27 cellular contexts compared by ENCODE assay signal in genomic region chr11:87076260-87076783, GRCh38.
"Had no signal": no experiment of that assay in that cellular context is flagged by ENCODE, and none has a peak within 500 bp of the region (broad histone marks: within the 10 kb centered on the region; RNA-seq: fewer than 3 reads in every experiment).

No MANE protein-coding gene starts in this region.

- ATAC-seq: foreskin keratinocyte; gastroesophageal sphincter; heart left ventricle; left colon; left ventricle myocardium superior; lower lobe of right lung; right cardiac atrium; stimulated activated naive B cell treated with anti-CD40 and anti-IgM and Interleukin-4, amounts not matched to agents 10 μg/mL and 1 μg/mL and 100 μg/mL, for 72 hours had no signal

- H3K27ac ChIP-seq: coronary artery, esophagus muscularis mucosa, foreskin keratinocyte, gastroesophageal sphincter, heart left ventricle, lower lobe of right lung, ovary, psoas muscle, skin epidermis, spleen, stomach, testis, tibial artery had no signal

- H3K27ac Mint-ChIP-seq: type B pancreatic cell had no signal

- H3K27me3 ChIP-seq: esophagus muscularis mucosa, foreskin keratinocyte, gastroesophageal sphincter, heart left ventricle, ovary, spleen, stomach, testis, tibial artery had no signal

- H3K9me3 ChIP-seq: lower lobe of right lung, ovary, psoas muscle, stomach, testis had no signal

- H3K4me1 Mint-ChIP-seq: nephron progenitor cell had no signal

- H3K4me1 ChIP-seq: esophagus muscularis mucosa, foreskin keratinocyte, gastroesophageal sphincter, psoas muscle, stomach, testis, tibial artery had no signal

- H3K9me3 Mint-ChIP-seq: nephron progenitor cell, type B pancreatic cell had no signal

- H3K4me3 ChIP-seq: coronary artery, esophagus muscularis mucosa, gastroesophageal sphincter, heart left ventricle, lower lobe of right lung, ovary, psoas muscle, skin epidermis, spleen, stomach, testis, tibial artery had no signal

- H3K36me3 ChIP-seq: ovary had no signal

- H3K4me3 Mint-ChIP-seq: nephron progenitor cell; stimulated activated naive B cell treated with anti-CD40 and anti-IgM and Interleukin-4, amounts not matched to agents 10 μg/mL and 1 μg/mL and 100 μg/mL, for 72 hours; type B pancreatic cell had no signal

- DNase-seq: dermis blood vessel endothelial cell; effector memory CD4-positive, alpha-beta T cell; foreskin keratinocyte; heart left ventricle; hippocampal formation; islet precursor cell; kidney glomerular epithelial cell; left colon; left ventricle myocardium superior; lower lobe of right lung; nephron progenitor cell; occipital lobe; ovary; posterior cingulate gyrus; psoas muscle; right cardiac atrium; spleen; stimulated activated CD4-positive, alpha-beta T cell treated with anti-CD3 and anti-CD28 coated beads, Interleukin-4, amount 100 ng/mL, for 4 hours; stimulated activated naive B cell treated with anti-CD40 and anti-IgM and Interleukin-4, amounts not matched to agents 10 μg/mL and 1 μg/mL and 100 μg/mL, for 72 hours; stomach; testis; tibial artery had no signal

- H3K27me3 Mint-ChIP-seq: stimulated activated naive B cell treated with anti-CD40 and anti-IgM and Interleukin-4, amounts not matched to agents 10 μg/mL and 1 μg/mL and 100 μg/mL, for 72 hours; type B pancreatic cell had no signal
